ENCODE assay signal across 8 cellular contexts in the genomic region with DNA sequence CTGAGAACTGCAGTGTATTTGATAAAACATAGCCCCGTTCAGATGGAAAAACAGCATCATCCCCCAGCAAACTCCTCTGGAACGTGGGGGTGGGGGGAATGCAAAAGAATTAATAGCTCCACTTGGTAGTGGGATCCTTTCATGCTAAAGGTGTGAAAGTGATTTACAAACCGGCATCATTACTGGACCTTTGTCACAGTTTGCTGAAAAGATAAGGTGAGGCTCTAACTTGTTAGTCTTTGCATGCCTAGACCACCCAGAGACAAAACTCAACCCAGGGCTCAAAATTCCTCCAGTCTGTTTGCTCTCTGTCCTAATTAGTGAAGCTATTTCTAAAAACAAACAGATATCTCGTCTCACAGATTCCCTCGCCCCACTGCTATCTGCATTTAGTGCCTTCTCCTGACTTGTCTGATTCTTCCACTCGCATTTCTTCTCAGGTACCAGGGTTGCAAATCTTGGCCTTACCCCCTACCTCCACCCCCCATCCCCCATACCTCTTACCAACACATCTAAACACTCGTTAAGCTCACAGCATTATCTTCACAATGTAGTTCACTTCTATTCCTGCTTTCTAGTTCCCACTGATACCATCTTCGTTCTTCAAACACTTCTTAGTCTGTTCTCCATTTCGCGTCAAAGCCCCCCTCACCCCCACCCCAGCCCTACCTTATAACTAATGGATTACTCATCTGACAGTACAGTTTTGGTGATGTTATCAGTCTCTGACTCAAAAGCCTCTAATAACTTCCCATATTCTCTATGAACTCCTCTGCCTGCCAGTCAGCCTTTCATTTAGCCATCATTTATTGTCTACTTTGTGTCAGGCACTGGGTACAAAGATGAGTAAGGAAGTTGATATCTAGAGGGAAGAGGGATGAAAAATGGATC. TPM values are rescaled to one million over a fixed set of nuclear protein-coding genes. Genes with fewer than 3 reads are reported as not detected.
DNase-seq lines count a peak whose midpoint lies in the region; FAIRE-seq and TF ChIP-seq lines count a peak whose summit lies in the region.

No MANE protein-coding gene starts in this region.

- peak overlapping the region; percentile 37 for H3K4ac ChIP-seq in trophoblast cell (ENCODE audit: low read depth, low read length)

- intact Hi-C loops in adrenal gland (cut with DNase I), result no loop called here

- no peak overlapping the region for H4K12ac ChIP-seq in trophoblast cell (ENCODE audit: low read depth, low read length)

- TF ChIP-seq CTCF in adrenal gland (IDR thresholded peaks at IDR 0.05), result no peak

- H3K36me3 ChIP-seq in adrenal gland (replicated peaks in 1 of 2), result no peaks in the 10 kb centered on the region
- H3K36me3 ChIP-seq in trophoblast cell (ENCODE audit: control insufficient read depth in 1 of 2, insufficient read depth in 2 of 2, low read length in 2 of 2), result no peaks in the 10 kb centered on the region

- peak overlapping the region; percentile 48 for H4K91ac ChIP-seq in trophoblast cell (ENCODE audit: low read depth, low read length)

- no peaks in the 10 kb centered on the region for H3K27me3 ChIP-seq in adrenal gland
- H3K27me3 ChIP-seq in trophoblast cell (ENCODE audit: insufficient read depth, low read length), result no peaks in the 10 kb centered on the region

- H3K27ac ChIP-seq in adrenal gland (peak overlapping the region in 3 of 5 donors; percentile 21 to 49 (median 30)), trophoblast cell (ENCODE audit: low read depth, low read length) (peak overlapping the region; percentile 68)

- H3K79me2 ChIP-seq in trophoblast cell (ENCODE audit: control insufficient read depth, insufficient read depth, low read length, poor library complexity), result peaks cover 8% of the 10 kb centered on the region

- H2AFZ ChIP-seq in trophoblast cell (ENCODE audit: insufficient read depth, low read length, poor library complexity), result no peak overlapping the region

- H3K4me1 ChIP-seq in adrenal gland (replicated peaks in 1 of 2) (peaks cover 13 to 78% of the 10 kb centered on the region in 2 donors), trophoblast cell (ENCODE audit: control insufficient read depth in 1 of 2, insufficient read depth in 2 of 2, low read length in 2 of 2) (peaks cover 30 to 32% of the 10 kb centered on the region in 2 experiments)

- DNase-seq in GM12891 (ENCODE audit: insufficient read length, low spot score), result no peak
- DNase-seq in NCI-H226, result peak; percentile 37
- no peak for DNase-seq in adrenal gland
- DNase-seq in trophoblast cell, result peak; percentile 63 to 73
- DNase-seq in NCI-H2107 (lab: John Stamatoyannopoulos, UW), result no peak
- no peak for DNase-seq in AG08395 (ENCODE audit: low spot score)
- DNase-seq in NCI-H2029 (lab: John Stamatoyannopoulos, UW), result no peak
- DNase-seq in NCI-H2107 treated with DMSO at 0.1 percent for 48 hours (lab: John Stamatoyannopoulos, UW; ENCODE audit: unreplicated experiment), result no peak

- peak overlapping the region; percentile 44 for H4K8ac ChIP-seq in trophoblast cell (ENCODE audit: low read depth, low read length)

- H2BK5ac ChIP-seq in trophoblast cell (ENCODE audit: low read depth, low read length, poor library complexity), result peak overlapping the region; percentile 70

- TF ChIP-seq POLR2A in GM12891 (IDR thresholded peaks at IDR 0.05; ENCODE audit: low read depth, low read length) (peak; percentile 48; the same call in 1 of the 2 replicates), adrenal gland (IDR thresholded peaks at IDR 0.05) (no peak)

- peak overlapping the region; percentile 44 for H2BK12ac ChIP-seq in trophoblast cell (ENCODE audit: low read length)

- no peak overlapping the region for H3K9ac ChIP-seq in trophoblast cell (ENCODE audit: low read length)

- 57 to 66% (median 59%) methylated on average over 10 of the region's 10 CpGs for WGBS in adrenal gland, 4 donors
- 100% methylated on average over 1 of the region's 10 CpGs for WGBS in trophoblast cell (ENCODE audit: extremely low coverage, insufficient coverage, insufficient read length)

- peak overlapping the region; percentile 74 for H2BK120ac ChIP-seq in trophoblast cell (ENCODE audit: insufficient read depth, low read length, poor library complexity)

- no peak overlapping the region for H3K4me3 ChIP-seq in adrenal gland
- H3K4me3 ChIP-seq in trophoblast cell (ENCODE audit: low read depth, low read length), result no peak overlapping the region

- H3K9me3 ChIP-seq in adrenal gland (replicated peaks in 1 of 3) (no peaks in the 10 kb centered on the region), trophoblast cell (ENCODE audit: insufficient read depth, low read depth, low read length) (no peaks in the 10 kb centered on the region)

- H3K79me1 ChIP-seq in trophoblast cell (ENCODE audit: low read length), result peaks cover 36% of the 10 kb centered on the region

- peak; percentile 71 for FAIRE-seq in GM12891 (lab: Jason Lieb, UNC)

- no peak overlapping the region for H3K23ac ChIP-seq in trophoblast cell (ENCODE audit: low read length)

- H3K18ac ChIP-seq in trophoblast cell (ENCODE audit: low read length), result peak overlapping the region; percentile 65

- H3K14ac ChIP-seq in trophoblast cell (ENCODE audit: low read length), result peak overlapping the region; percentile 47

- H3K4me2 ChIP-seq in trophoblast cell (ENCODE audit: low read length), result peak overlapping the region; percentile 17

- H2AK5ac ChIP-seq in trophoblast cell (ENCODE audit: low read length), result no peak overlapping the region

TF ChIP-seq in GM12891, 5 proteins besides CTCF, POLR2A, EP300 and RAD21:
- TF ChIP-seq TAF1 (IDR thresholded peaks at IDR 0.05; ENCODE audit: low read depth, low read length) (no peak), PAX5 (IDR thresholded peaks at IDR 0.05; ENCODE audit: insufficient read depth, low read length, severe bottlenecking) (no peak), SPI1 (IDR thresholded peaks at IDR 0.05; ENCODE audit: low read depth, low read length) (no peak), POLR2AphosphoS5 (IDR thresholded peaks at IDR 0.05; ENCODE audit: low read depth, low read length) (peak; percentile 49; the same call in 1 of the 2 replicates), POU2F2 (IDR thresholded peaks at IDR 0.05; ENCODE audit: low read depth, low read length) (no peak)

RNA-seq across cellular contexts. Expression of gene IER5, which starts 11.8 kb away (rescaled TPM):
- polyA plus RNA-seq in GM12891 (2012; ENCODE audit: low read depth, missing spikeins), result 33.9 TPM
- total RNA-seq in adrenal gland, result 10 to 100 TPM in 5 of 8 donors, 1 to 10 TPM in 3; 6.0 to 19.2 (median 10.9) TPM
- 1 to 10 TPM; 2.0 to 8.1 (median 7.5) TPM for polyA plus RNA-seq in adrenal gland
- 9.0 and 9.8 TPM in 2 replicates for polyA plus RNA-seq in trophoblast cell (2013)

Comparison
In these comparisons a context has a peak if more than half of its experiments do, and no peak if none do; other contexts are left out.
1. DNase-seq: peak in NCI-H226 (single experiment) and trophoblast cell (2 of 2); none in GM12891 (single experiment), adrenal gland (0 of 7), NCI-H2107 (single experiment), AG08395 (single experiment), NCI-H2029 (single experiment) and NCI-H2107 treated with DMSO at 0.1 percent for 48 hours (single experiment).